In the genomic region with DNA sequence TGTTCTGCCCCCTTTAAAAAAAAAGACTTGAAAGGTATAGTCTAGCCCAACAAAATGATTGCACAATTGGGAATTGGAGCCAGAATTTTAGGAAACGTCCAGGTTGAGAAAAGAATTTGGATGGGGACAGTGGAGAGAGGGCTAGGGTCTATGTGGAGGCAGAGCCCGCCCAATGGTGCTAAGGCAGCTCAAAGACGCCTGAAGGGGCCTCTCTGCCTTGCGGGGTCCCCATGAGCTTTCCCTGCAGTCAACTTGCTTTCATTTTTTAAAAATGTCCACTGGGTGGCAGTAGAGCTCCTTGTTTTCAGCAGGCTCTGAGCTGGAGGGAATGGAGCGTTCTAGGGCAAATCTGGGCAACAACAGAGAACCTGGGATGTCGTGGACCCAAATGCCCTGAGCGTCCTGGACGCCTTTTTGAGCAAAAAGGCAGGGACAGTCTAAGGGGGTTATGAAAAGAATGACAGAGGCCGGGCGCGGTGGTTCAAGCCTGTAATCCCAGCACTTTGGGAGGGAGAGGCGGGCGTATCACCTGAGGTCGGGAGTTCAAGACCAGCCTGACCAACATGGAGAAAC, we compare ENCODE assay signal across 7 cellular contexts. TPM values are rescaled to one million over a fixed set of nuclear protein-coding genes. Genes with fewer than 3 reads are reported as not detected.
DNase-seq lines count a peak whose midpoint lies in the region; FAIRE-seq and TF ChIP-seq lines count a peak whose summit lies in the region.

No MANE protein-coding gene starts in this region.

- H3K27me3 ChIP-seq in HL-60 (ENCODE audit: insufficient read depth, poor library complexity, severe bottlenecking) (peaks cover 14% of the 10 kb centered on the region), mesendoderm (ENCODE audit: insufficient read depth, low read length, poor library complexity) (no peaks in the 10 kb centered on the region)
- H3K27me3 ChIP-seq in effector memory CD4-positive, alpha-beta T cell (replicated peaks; ENCODE audit: control insufficient read depth, insufficient read depth, low read length, poor library complexity, severe bottlenecking), result no peaks in the 10 kb centered on the region

- CTCF ChIA-PET in activated CD4-positive, alpha-beta memory T cell treated with anti-CD3 and anti-CD28 coated beads, Interleukin-2, amount 10 ng/mL, durations not matched to agents 7 days and 5 days (lab: Charles Lee), result interaction anchor here (0.7 to 3.4 kb wide), 40 partner anchors 9 to 836 kb away, joined by 3 to 92 read pairs (median 4); a partner anchor contains a TSS

- H3K36me3 Mint-ChIP-seq in activated CD4-positive, alpha-beta memory T cell treated with anti-CD3 and anti-CD28 coated beads, Interleukin-2, amount 10 ng/mL, durations not matched to agents 7 days and 5 days (ENCODE audit: low read depth), result peaks cover 17% of the 10 kb centered on the region

- H4K5ac ChIP-seq in mesendoderm (ENCODE audit: low read length), result no peak overlapping the region

- no peak overlapping the region for H2AK5ac ChIP-seq in mesendoderm (ENCODE audit: low read length)

- WGBS in mesendoderm (ENCODE audit: extremely low coverage, insufficient coverage, low lambda C conversion rate), result no CpG with 5 or more reads among the region's 14 CpGs

- H3K4me2 ChIP-seq in mesendoderm (ENCODE audit: low read length), result no peak overlapping the region

- peak overlapping the region; percentile 21 for H3K4me3 Mint-ChIP-seq in activated CD4-positive, alpha-beta memory T cell treated with anti-CD3 and anti-CD28 coated beads, Interleukin-2, amount 10 ng/mL, durations not matched to agents 7 days and 5 days

- H2BK5ac ChIP-seq in mesendoderm (ENCODE audit: low read length), result no peak overlapping the region

- no peaks in the 10 kb centered on the region for H3K36me3 ChIP-seq in effector memory CD4-positive, alpha-beta T cell (ENCODE audit: control insufficient read depth, insufficient read depth, low read length)
- no peaks in the 10 kb centered on the region for H3K36me3 ChIP-seq in mesendoderm (ENCODE audit: control insufficient read depth, insufficient read depth, low read length)

- POLR2A ChIA-PET in activated CD4-positive, alpha-beta memory T cell treated with anti-CD3 and anti-CD28 coated beads, Interleukin-2, amount 10 ng/mL, durations not matched to agents 7 days and 5 days (lab: Charles Lee), result interaction anchor here (0.6 to 2.3 kb wide), 8 partner anchors 9 to 232 kb away, joined by 3 to 11 read pairs (median 4); a partner anchor contains a TSS

- H3K4me3 ChIP-seq in HL-60 (replicated peaks; ENCODE audit: insufficient read depth, low read length), result no peak overlapping the region
- H3K4me3 ChIP-seq in effector memory CD4-positive, alpha-beta T cell (ENCODE audit: insufficient read depth, low read depth, low read length, poor library complexity, severe bottlenecking), result no peak overlapping the region
- H3K4me3 ChIP-seq in mesendoderm (ENCODE audit: low read length), result no peak overlapping the region

- H3K27ac ChIP-seq in HL-60 (replicated peaks), result no peak overlapping the region
- no peak overlapping the region for H3K27ac ChIP-seq in effector memory CD4-positive, alpha-beta T cell (ENCODE audit: insufficient read depth, low read length, poor library complexity, severe bottlenecking)
- no peak overlapping the region for H3K27ac ChIP-seq in mesendoderm (ENCODE audit: low read depth, low read length)

- H3K4me1 Mint-ChIP-seq in activated CD4-positive, alpha-beta memory T cell treated with anti-CD3 and anti-CD28 coated beads, Interleukin-2, amount 10 ng/mL, durations not matched to agents 7 days and 5 days, result peaks cover 20% of the 10 kb centered on the region

- TF ChIP-seq CTCF in HL-60 (IDR thresholded peaks at IDR 0.05; ENCODE audit: insufficient read depth, low read length), result peak; percentile 15

- no peak overlapping the region for H3K27ac Mint-ChIP-seq in activated CD4-positive, alpha-beta memory T cell treated with anti-CD3 and anti-CD28 coated beads, Interleukin-2, amount 10 ng/mL, durations not matched to agents 7 days and 5 days

- H3K4me1 ChIP-seq in effector memory CD4-positive, alpha-beta T cell (ENCODE audit: control insufficient read depth, insufficient read depth, low read length, poor library complexity, severe bottlenecking), result peaks cover 12% of the 10 kb centered on the region
- no peaks in the 10 kb centered on the region for H3K4me1 ChIP-seq in mesendoderm (ENCODE audit: control insufficient read depth, low read depth, low read length)

- no peak overlapping the region for H3K56ac ChIP-seq in mesendoderm (ENCODE audit: low read length)

- no peak for TF ChIP-seq POLR2A in GM12892 (IDR thresholded peaks at IDR 0.05; ENCODE audit: low read depth, low read length)

- H3K4ac ChIP-seq in mesendoderm (ENCODE audit: low read depth, low read length), result no peak overlapping the region

- H3K9me3 ChIP-seq in effector memory CD4-positive, alpha-beta T cell (ENCODE audit: control insufficient read depth, low read length), result no peaks in the 10 kb centered on the region

- no peak overlapping the region for H2BK120ac ChIP-seq in mesendoderm (ENCODE audit: low read depth, low read length)

- no peak overlapping the region for H3K18ac ChIP-seq in mesendoderm (ENCODE audit: low read length)

- FAIRE-seq in GM12892 (lab: Jason Lieb, UNC), result peak; percentile 91

- H3K23ac ChIP-seq in mesendoderm (ENCODE audit: low read length), result no peak overlapping the region

- no peaks in the 10 kb centered on the region for H3K79me2 ChIP-seq in mesendoderm (ENCODE audit: control insufficient read depth, insufficient read depth, low read length)

- DNase-seq in GM12892 (ENCODE audit: insufficient read length), result peak; percentile 45
- peak; percentile 47 to 74 for DNase-seq in HL-60 (ENCODE audit: low read depth in 1 of 2, low spot score in 1 of 2)
- DNase-seq in NCI-H82 (lab: John Stamatoyannopoulos, UW), result peak; percentile 90
- DNase-seq in activated CD4-positive, alpha-beta memory T cell treated with anti-CD3 and anti-CD28 coated beads, Interleukin-2, amount 10 ng/mL, durations not matched to agents 7 days and 5 days, result peak; percentile 55
- DNase-seq in effector memory CD4-positive, alpha-beta T cell, result peak; percentile 6 to 36 (median 19)
- DNase-seq in mesendoderm, result peak; percentile 92
- peak; percentile 5 to 12 for DNase-seq in stimulated activated CD8-positive, alpha-beta memory T cell treated with anti-CD3 and anti-CD28 coated beads, Interleukin-7, amount 100 ng/mL, for 1 hour (ENCODE audit: low read depth in 2 of 2)

- H3K9ac ChIP-seq in mesendoderm (ENCODE audit: low read length), result no peak overlapping the region

- no peak overlapping the region for H2BK15ac ChIP-seq in mesendoderm (replicated peaks; ENCODE audit: low read depth)

- no peaks in the 10 kb centered on the region for H3K79me1 ChIP-seq in mesendoderm (ENCODE audit: low read length)

- H3K27me3 Mint-ChIP-seq in activated CD4-positive, alpha-beta memory T cell treated with anti-CD3 and anti-CD28 coated beads, Interleukin-2, amount 10 ng/mL, durations not matched to agents 7 days and 5 days, result peaks cover 33% of the 10 kb centered on the region

- no peak overlapping the region for H4K8ac ChIP-seq in mesendoderm (ENCODE audit: low read depth, low read length)

- no peaks in the 10 kb centered on the region for H3K9me3 Mint-ChIP-seq in activated CD4-positive, alpha-beta memory T cell treated with anti-CD3 and anti-CD28 coated beads, Interleukin-2, amount 10 ng/mL, durations not matched to agents 7 days and 5 days

RNA-seq across cellular contexts. Expression of a gene that starts 40.2 kb away (rescaled TPM):
- polyA plus RNA-seq in GM12892 (2012; ENCODE audit: missing spikeins), result 52.2 TPM
- 10 to 100 TPM; 25.4 to 26.8 TPM for total RNA-seq in activated CD4-positive, alpha-beta memory T cell treated with anti-CD3 and anti-CD28 coated beads, Interleukin-2, amount 10 ng/mL, durations not matched to agents 7 days and 5 days
- polyA plus RNA-seq in mesendoderm (2013, experiment 1 of 2), result 368 TPM
- 373 TPM for polyA plus RNA-seq in mesendoderm (2013, experiment 2 of 2)

Comparison
In these comparisons a context has a peak if more than half of its experiments do, and no peak if none do; other contexts are left out.
1. DNase-seq: peak in every context shown above with its lines; median percentile 92 in mesendoderm; 90 in NCI-H82; 60 in HL-60; 55 in activated CD4-positive, alpha-beta memory T cell treated with anti-CD3 and anti-CD28 coated beads, Interleukin-2, amount 10 ng/mL, durations not matched to agents 7 days and 5 days; 45 in GM12892; 19 in effector memory CD4-positive, alpha-beta T cell; 8 in stimulated activated CD8-positive, alpha-beta memory T cell treated with anti-CD3 and anti-CD28 coated beads, Interleukin-7, amount 100 ng/mL, for 1 hour.